7 cellular contexts compared by ENCODE assay signal in the genomic region with DNA sequence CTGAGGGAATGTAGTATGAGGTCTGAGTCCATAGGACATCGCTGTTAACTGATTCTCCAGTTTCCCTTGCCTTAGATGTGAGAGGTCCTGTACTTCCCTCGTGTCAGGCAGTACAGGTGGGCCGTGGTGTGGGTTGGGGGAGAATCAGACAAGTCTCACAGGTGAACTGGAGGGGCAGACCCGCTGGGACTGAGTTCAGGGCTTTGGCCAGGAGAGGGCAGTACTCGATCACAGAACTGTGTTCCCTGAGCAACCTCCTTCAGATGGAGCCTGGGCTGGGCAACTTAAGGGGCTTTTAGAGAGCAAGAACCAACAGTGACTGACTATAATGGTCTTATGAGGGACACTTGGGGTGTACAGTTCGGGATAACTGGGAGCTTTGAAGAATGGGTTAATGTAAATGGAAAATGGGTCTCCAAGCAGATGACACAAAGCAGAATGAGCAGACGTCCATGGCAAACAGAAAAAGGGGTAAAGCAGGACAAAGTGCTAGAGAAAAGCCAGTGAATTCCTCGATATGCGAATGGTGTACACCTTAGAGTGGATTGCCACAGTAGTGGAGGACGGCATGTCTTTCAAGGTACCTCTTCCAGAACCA.
DNase-seq lines count a peak whose midpoint lies in the region; ATAC-seq and TF ChIP-seq lines count a peak whose summit lies in the region.

No MANE protein-coding gene starts in this region.

- intact Hi-C loops in activated B cell treated with CpG ODN at 0.5 μM for 24 hours (cut with micrococcal nuclease), result loop anchor here (1.0 to 2.0 kb wide), 5 partner anchors 68 to 378 kb away; no protein-coding TSS in a partner anchor

- in situ Hi-C loops in GM13976 (cut with MboI; ENCODE audit: low sequenced_read_pairs, unreplicated experiment), result loop anchor here (5.0 kb wide), 1 partner anchor 117 kb away; no protein-coding TSS in a partner anchor

- no peaks in the 10 kb centered on the region for H3K9me3 Mint-ChIP-seq in activated B cell treated with CpG ODN at 0.5 μM for 24 hours

- no peak overlapping the region for H3K4me3 Mint-ChIP-seq in activated B cell treated with CpG ODN at 0.5 μM for 24 hours

- CTCF ChIA-PET in activated B cell treated with CpG ODN at 0.5 μM for 24 hours (lab: Charles Lee), result interaction anchor here (1.7 to 1.8 kb wide), 2 partner anchors 118 to 192 kb away, joined by 4 to 15 read pairs; no protein-coding TSS in a partner anchor

- DNase-seq in GM13976 (ENCODE audit: low spot score) (peak; percentile 39), NCI-H1930 (lab: John Stamatoyannopoulos, UW) (peak; percentile 21 to 45), activated B cell treated with CpG ODN at 0.5 μM for 24 hours (peak; percentile 46), caudate nucleus (lab: John Stamatoyannopoulos, UW) (peak in 45 of 61 donors; percentile 0 to 69 (median 5)), left kidney (ENCODE audit: low read depth, low spot score) (peak; percentile 85)
- DNase-seq in stimulated activated CD4-positive, alpha-beta T cell treated with anti-CD3 and anti-CD28 coated beads, TNF-alpha, amount 100 ng/mL, for 4 hours (ENCODE audit: low read depth in 3 of 3), result peak; percentile 2 to 33 (median 4)

- TF ChIP-seq CTCF in GM13976 (IDR thresholded peaks at IDR 0.05; ENCODE audit: borderline replicate concordance, control extremely low read depth, extremely low read depth, insufficient read depth, missing control alignments), result peak; percentile 69
- TF ChIP-seq CTCF in activated B cell treated with CpG ODN at 0.5 μM for 24 hours (IDR thresholded peaks at IDR 0.05), result no peak

- ATAC-seq in HG02759 (IDR thresholded peaks at IDR 0.05; ENCODE audit: unreplicated experiment) (peak; percentile 86), activated B cell treated with CpG ODN at 0.5 μM for 24 hours (ENCODE audit: low read depth) (peak; percentile 56)

- POLR2A ChIA-PET in activated B cell treated with CpG ODN at 0.5 μM for 24 hours (lab: Charles Lee), result no interaction called here

- no peaks in the 10 kb centered on the region for H3K36me3 Mint-ChIP-seq in activated B cell treated with CpG ODN at 0.5 μM for 24 hours (ENCODE audit: low read depth)

- no peaks in the 10 kb centered on the region for H3K4me1 Mint-ChIP-seq in activated B cell treated with CpG ODN at 0.5 μM for 24 hours

- no peak overlapping the region for H3K27ac ChIP-seq in caudate nucleus (ENCODE audit: low read depth, low read length)

- H3K27ac Mint-ChIP-seq in activated B cell treated with CpG ODN at 0.5 μM for 24 hours, result no peak overlapping the region

- H3K27me3 Mint-ChIP-seq in activated B cell treated with CpG ODN at 0.5 μM for 24 hours, result no peaks in the 10 kb centered on the region

Comparison
In these comparisons a context has a peak if more than half of its experiments do, and no peak if none do; other contexts are left out.
1. DNase-seq: peak in every context shown above with its lines; median percentile 85 in left kidney; 46 in activated B cell treated with CpG ODN at 0.5 μM for 24 hours; 39 in GM13976; 33 in NCI-H1930; 5 in caudate nucleus; 4 in stimulated activated CD4-positive, alpha-beta T cell treated with anti-CD3 and anti-CD28 coated beads, TNF-alpha, amount 100 ng/mL, for 4 hours.